In the genomic region with DNA sequence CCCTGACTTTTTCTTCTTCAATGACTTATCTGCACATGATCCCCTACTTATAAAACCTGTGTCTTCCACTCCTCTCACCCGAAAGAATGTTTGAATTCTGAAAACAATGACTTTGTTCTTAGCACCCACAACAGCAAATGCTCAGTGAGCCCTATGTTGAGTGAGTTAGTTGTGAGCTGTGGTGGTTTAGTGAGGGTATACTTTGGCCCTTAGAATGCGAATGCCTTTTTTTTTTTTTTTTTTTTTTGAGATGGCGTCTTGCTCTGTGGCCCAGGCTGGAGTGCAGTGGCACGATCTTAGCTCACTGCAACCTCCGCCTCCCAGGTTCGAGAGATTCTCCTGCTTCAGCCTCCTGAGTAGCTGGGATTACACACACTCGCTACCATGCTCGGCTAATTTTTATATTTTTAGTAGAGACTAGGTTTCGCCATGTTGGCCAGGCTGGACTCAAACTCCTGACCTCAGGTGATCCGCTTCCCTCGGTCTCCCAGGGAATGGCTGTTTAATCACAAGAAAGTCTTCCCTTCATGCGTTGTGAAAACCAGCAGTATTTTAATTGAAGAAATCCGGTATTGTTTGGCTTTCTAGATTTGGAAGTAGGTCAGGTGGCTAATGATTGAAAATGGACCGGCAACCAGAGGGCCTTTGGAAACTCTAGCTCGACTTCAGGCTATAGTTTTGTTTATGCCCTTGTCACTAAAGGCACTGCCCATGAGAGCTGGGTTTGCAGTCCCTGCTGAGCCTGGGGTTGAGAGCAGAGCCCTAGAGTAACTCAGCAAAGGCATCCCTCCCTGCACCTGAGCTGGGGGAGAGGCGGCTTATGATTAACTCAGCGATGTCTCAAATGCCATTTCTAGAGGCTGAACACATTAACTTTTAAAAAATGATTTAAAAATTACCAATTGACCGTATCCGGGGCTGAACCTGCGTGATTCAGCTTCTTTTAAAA, we compare ENCODE assay signal across 10 cellular contexts. TPM values are rescaled to one million over a fixed set of nuclear protein-coding genes. Genes with fewer than 3 reads are reported as not detected.
DNase-seq lines count a peak whose midpoint lies in the region; ATAC-seq and TF ChIP-seq lines count a peak whose summit lies in the region.
"Had no signal": no experiment of that assay in that cellular context is flagged by ENCODE, and none has a peak within 500 bp of the region (broad histone marks: within the 10 kb centered on the region; RNA-seq: fewer than 3 reads in every experiment).

No MANE protein-coding gene starts in this region.

- no peak for TF ChIP-seq CTCF in C4-2B (conservative IDR thresholded peaks at IDR 0.05)
- TF ChIP-seq CTCF in esophagus squamous epithelium (IDR thresholded peaks at IDR 0.05), result no peak
- TF ChIP-seq CTCF in progenitor cell of endocrine pancreas (IDR thresholded peaks at IDR 0.05; ENCODE audit: unreplicated experiment), result no peak

- ATAC-seq in HG03565 (IDR thresholded peaks at IDR 0.05; ENCODE audit: unreplicated experiment), result no peak
- ATAC-seq in activated CD4-positive, CD25-positive, alpha-beta regulatory T cell treated with anti-CD3 and anti-CD28 coated beads, Interleukin-2, amount 50 U/mL, for 24 hours, result no peak

- H3K4me3 ChIP-seq in esophagus squamous epithelium, result no peak overlapping the region
- H3K4me3 ChIP-seq: SJSA1 had no signal

- intact Hi-C loops in esophagus squamous epithelium (cut with DNase I), result no loop called here

- H3K36me3 Mint-ChIP-seq in progenitor cell of endocrine pancreas (ENCODE audit: insufficient read depth), result peaks cover 2% of the 10 kb centered on the region

- 82 to 83% methylated on average over 19 to 20 of the region's 20 CpGs for WGBS in esophagus squamous epithelium, 2 donors

- no peaks in the 10 kb centered on the region for H3K27me3 ChIP-seq in esophagus squamous epithelium
- H3K27me3 ChIP-seq: SJSA1 had no signal

- no peaks in the 10 kb centered on the region for H3K9me3 Mint-ChIP-seq in progenitor cell of endocrine pancreas (ENCODE audit: low read depth)

- H3K4me3 Mint-ChIP-seq in progenitor cell of endocrine pancreas (ENCODE audit: low read depth), result no peak overlapping the region

- peaks cover 0 to 55% (median 27%) of the 10 kb centered on the region in 3 donors for H3K4me1 ChIP-seq in esophagus squamous epithelium

- H3K27ac Mint-ChIP-seq in progenitor cell of endocrine pancreas, result peak overlapping the region; percentile 52

- H3K4me1 Mint-ChIP-seq in progenitor cell of endocrine pancreas (ENCODE audit: low read depth), result peaks cover 44% of the 10 kb centered on the region

- TF ChIP-seq POLR2A in esophagus squamous epithelium (IDR thresholded peaks at IDR 0.05), result no peak

- H3K9me3 ChIP-seq in esophagus squamous epithelium, result no peaks in the 10 kb centered on the region
- H3K9me3 ChIP-seq: SJSA1 had no signal

- DNase-seq in NAMALWA (ENCODE audit: low spot score), result peak; percentile 69
- DNase-seq in esophagus squamous epithelium (lab: John Stamatoyannopoulos, UW), result no peak
- DNase-seq in progenitor cell of endocrine pancreas (ENCODE audit: low spot score, unreplicated experiment), result no peak
- DNase-seq in stimulated activated CD4-positive, alpha-beta T cell treated with anti-CD3 and anti-CD28 coated beads, Interleukin-1b, Interleukin-23, amount 100 ng/mL, for 48 hours, result no peak
- DNase-seq in A172 (ENCODE audit: low spot score), result no peak
- DNase-seq: IMR-90 had no signal

- H3K36me3 ChIP-seq in esophagus squamous epithelium, result no peaks in the 10 kb centered on the region
- H3K36me3 ChIP-seq: SJSA1 had no signal

- no peaks in the 10 kb centered on the region for H3K27me3 Mint-ChIP-seq in progenitor cell of endocrine pancreas

- H3K27ac ChIP-seq in C4-2B, result peak overlapping the region; percentile 78
- peak overlapping the region in 3 of 4 donors; percentile 55 to 89 (median 66) for H3K27ac ChIP-seq in esophagus squamous epithelium
- H3K27ac ChIP-seq: SJSA1 had no signal

RNA-seq across cellular contexts. Expression of a gene that starts 41.3 kb away (rescaled TPM):
- total RNA-seq in esophagus squamous epithelium, result 10 to 100 TPM; 40.0 to 55.9 (median 47.3) TPM
- 98.4 and 103 TPM in 2 replicates for total RNA-seq in progenitor cell of endocrine pancreas
- 32.1 and 36.5 TPM in 2 replicates for total RNA-seq in A172 (2014; rRNA removed; shearing (Covaris generic))
